In the genomic region with DNA sequence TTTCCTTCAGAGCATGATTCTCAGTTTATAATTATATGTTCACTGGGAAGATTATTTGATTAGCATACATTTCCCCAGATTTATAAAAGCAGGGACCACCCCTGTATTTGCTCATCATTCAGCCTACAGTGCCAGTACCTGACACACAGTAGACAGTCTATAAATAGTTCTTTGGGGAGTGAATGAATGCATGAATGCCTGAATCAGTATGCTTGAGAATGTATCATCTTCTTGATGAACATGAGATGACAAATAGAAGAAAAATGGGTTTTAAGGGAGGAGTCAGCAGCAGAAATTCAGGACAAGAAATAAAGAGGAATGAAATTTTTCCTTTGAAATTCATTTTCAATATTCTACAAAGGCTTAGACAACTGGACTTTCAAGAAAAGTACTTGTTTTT, we compare ENCODE assay signal across 22 cellular contexts.
"Had no signal": no experiment of that assay in that cellular context is flagged by ENCODE, and none has a peak within 500 bp of the region (broad histone marks: within the 10 kb centered on the region; RNA-seq: fewer than 3 reads in every experiment).

No MANE protein-coding gene starts in this region.

- ATAC-seq: activated T-cell treated with anti-CD3 and anti-CD28 coated beads, Interleukin-2, amount 50 U/mL, for 72 hours; left lung had no signal

- H3K27ac ChIP-seq: dorsolateral prefrontal cortex, epithelial cell of prostate, left lung, sigmoid colon, tibial artery, VCaP had no signal

- H3K4me1 ChIP-seq: left lung, sigmoid colon, tibial artery had no signal

- H3K4me3 ChIP-seq: dorsolateral prefrontal cortex, left lung, sigmoid colon, tibial artery had no signal

- H3K27me3 ChIP-seq: dorsolateral prefrontal cortex, left lung, sigmoid colon, tibial artery had no signal

- FAIRE-seq: keratinocyte had no signal

- DNase-seq: activated CD4-positive, alpha-beta T cell treated with anti-CD3 and anti-CD28 coated beads for 1 hour; activated CD8-positive, alpha-beta memory T cell treated with anti-CD3 and anti-CD28 coated beads for 24 hours; activated CD8-positive, alpha-beta memory T cell treated with anti-CD3 and anti-CD28 coated beads, Interleukin-2, amount 50 U/mL, for 48 hours; activated effector memory CD4-positive, alpha-beta T cell treated with anti-CD3 and anti-CD28 coated beads, Interleukin-2, amount 50 U/mL, for 16 hours; activated naive CD4-positive, alpha-beta T cell treated with anti-CD3 and anti-CD28 coated beads, Interleukin-2, amount 50 U/mL, for 16 hours; activated T-cell treated with anti-CD3 and anti-CD28 coated beads, Interleukin-2, amount 50 U/mL, for 72 hours; dorsolateral prefrontal cortex; foreskin melanocyte; glutamatergic neuron; hippocampal formation; left lung; midbrain; nucleus accumbens; sigmoid colon; stimulated activated CD4-positive, alpha-beta T cell treated with anti-CD3 and anti-CD28 coated beads, Interleukin-12 subunit alpha, Interleukin-12 subunit beta, amount 100 ng/mL, for 4 hours; stimulated activated CD4-positive, alpha-beta T cell treated with anti-CD3 and anti-CD28 coated beads, Interleukin-1b, Interleukin-23, amount 100 ng/mL, for 48 hours; stimulated activated CD8-positive, alpha-beta memory T cell treated with anti-CD3 and anti-CD28 coated beads, Interleukin-4, amount 100 ng/mL, for 48 hours; stimulated activated naive CD4-positive, alpha-beta T cell treated with Interleukin-2 at 50 U/mL for 16 hours; tibial artery had no signal

- H3K9me3 ChIP-seq: left lung, sigmoid colon, tibial artery had no signal

- H3K36me3 ChIP-seq: left lung, sigmoid colon, tibial artery had no signal
